In genomic region chr4:177124436-177124835, GRCh38 we compare ENCODE assay signal across 18 cellular contexts.
DNase-seq lines count a peak whose midpoint lies in the region; ATAC-seq, FAIRE-seq and TF ChIP-seq lines count a peak whose summit lies in the region.
"Had no signal": no experiment of that assay in that cellular context is flagged by ENCODE, and none has a peak within 500 bp of the region (broad histone marks: within the 10 kb centered on the region; RNA-seq: fewer than 3 reads in every experiment).

No MANE protein-coding gene starts in this region.

- TF ChIP-seq CTCF in mammary epithelial cell (conservative IDR thresholded peaks at IDR 0.05 in 1 of 2, IDR thresholded peaks at IDR 0.05 in 1 of 2; ENCODE audit: extremely low read depth in 1 of 2, insufficient read depth in 1 of 2, low read depth in 1 of 2, low read length in 2 of 2) (no peak), breast epithelium (IDR thresholded peaks at IDR 0.05) (no peak), keratinocyte (optimal IDR thresholded peaks at IDR 0.05 in 1 of 3, IDR thresholded peaks at IDR 0.05 in 1 of 3, conservative IDR thresholded peaks at IDR 0.05 in 1 of 3; ENCODE audit: extremely low read depth in 1 of 3, insufficient read depth in 2 of 3, low read length in 3 of 3) (no peak), adrenal gland (IDR thresholded peaks at IDR 0.05) (no peak), heart left ventricle (IDR thresholded peaks at IDR 0.05) (no peak)

- H3K9ac ChIP-seq in mammary epithelial cell (ENCODE audit: insufficient read depth, low read length) = no peak overlapping the region
- no peak overlapping the region for H3K9ac ChIP-seq in keratinocyte (ENCODE audit: control insufficient read depth, extremely low read depth, insufficient read depth, low read length)

- H3K4me1 ChIP-seq in mammary epithelial cell (ENCODE audit: insufficient read depth, low read length) = peaks cover 35% of the 10 kb centered on the region
- H3K4me1 ChIP-seq in breast epithelium = no peaks in the 10 kb centered on the region
- peaks cover 35% of the 10 kb centered on the region for H3K4me1 ChIP-seq in keratinocyte (ENCODE audit: control insufficient read depth, extremely low read depth, insufficient read depth, low read length)
- H3K4me1 ChIP-seq in adrenal gland (replicated peaks in 1 of 2) = no peaks in the 10 kb centered on the region
- H3K4me1 ChIP-seq in heart left ventricle = no peaks in the 10 kb centered on the region
- H3K4me1 ChIP-seq: BE2C had no signal

- H3K79me2 ChIP-seq in mammary epithelial cell (ENCODE audit: insufficient read depth, low read length) (no peaks in the 10 kb centered on the region), keratinocyte (ENCODE audit: control insufficient read depth, insufficient read depth, low read length) (no peaks in the 10 kb centered on the region)

- whole genome bisulfite sequencing in mammary epithelial cell (ENCODE audit: low coverage, missing lambda C conversion rate) = 64% methylated on average over 3 of the region's 3 CpGs
- WGBS in adrenal gland, 4 donors = 57 to 71% (median 69%) methylated on average over 3 of the region's 3 CpGs
- WGBS in heart left ventricle, 4 donors = 72 to 80% (median 80%) methylated on average over 3 of the region's 3 CpGs

- no peak overlapping the region for H3K4me3 ChIP-seq in mammary epithelial cell (replicated peaks in 1 of 3; ENCODE audit: insufficient read depth in 1 of 3, low read depth in 2 of 3, low read length in 3 of 3)
- no peak overlapping the region for H3K4me3 ChIP-seq in breast epithelium
- H3K4me3 ChIP-seq in keratinocyte (ENCODE audit: control insufficient read depth in 2 of 3, extremely low read depth in 1 of 3, insufficient read depth in 2 of 3, low read depth in 1 of 3, low read length in 3 of 3) = peak overlapping the region in 1 of 3 experiments; percentile 29
- H3K4me3 ChIP-seq in adrenal gland = no peak overlapping the region
- H3K4me3 ChIP-seq in heart left ventricle = no peak overlapping the region

- H3K4me2 ChIP-seq in mammary epithelial cell (ENCODE audit: insufficient read depth, low read depth, low read length) = no peak overlapping the region
- H3K4me2 ChIP-seq in keratinocyte (ENCODE audit: control insufficient read depth, extremely low read depth, insufficient read depth, low read depth, low read length) = peak overlapping the region; percentile 73

- peak; percentile 86 for FAIRE-seq in endometrium (lab: Jason Lieb, UNC)
- no peak for FAIRE-seq in keratinocyte (lab: Jason Lieb, UNC)
- FAIRE-seq: G401.6, GM12892 had no signal

- dilution Hi-C loops in mammary epithelial cell (cut with HindIII; ENCODE audit: low sequenced_read_pairs) (no loop called here), keratinocyte (cut with MboI; ENCODE audit: extremely low pct_ligation_motif_present, low sequenced_read_pairs) (no loop called here)

- in situ Hi-C loops in mammary epithelial cell (cut with MboI; ENCODE audit: low sequenced_read_pairs in 2 of 2) = loop anchor here in 1 of 2 donors (25.0 kb wide), 1 partner anchor 213 kb away; no protein-coding TSS in a partner anchor

- H3K36me3 ChIP-seq in mammary epithelial cell (ENCODE audit: insufficient read depth, low read length) = no peaks in the 10 kb centered on the region
- H3K36me3 ChIP-seq in breast epithelium = no peaks in the 10 kb centered on the region
- no peaks in the 10 kb centered on the region for H3K36me3 ChIP-seq in keratinocyte (ENCODE audit: control insufficient read depth in 2 of 2, extremely low read depth in 1 of 2, insufficient read depth in 2 of 2, low read length in 2 of 2)
- no peaks in the 10 kb centered on the region for H3K36me3 ChIP-seq in adrenal gland (replicated peaks in 1 of 2)
- H3K36me3 ChIP-seq in heart left ventricle = no peaks in the 10 kb centered on the region
- H3K36me3 ChIP-seq: BE2C had no signal

- no peaks in the 10 kb centered on the region for H3K9me1 ChIP-seq in keratinocyte (ENCODE audit: control insufficient read depth, extremely low read depth, insufficient read depth, low read length)

- CTCF ChIA-PET in mammary epithelial cell (lab: Charles Lee; ENCODE audit: low non-redundant PET) = no interaction called here

- DNase-seq in mammary epithelial cell = no peak
- no peak for DNase-seq in breast epithelium (ENCODE audit: low spot score in 2 of 2)
- no peak for DNase-seq in keratinocyte (ENCODE audit: low read depth, low spot score)
- DNase-seq in sciatic nerve (ENCODE audit: low spot score) = no peak
- DNase-seq in adrenal gland = no peak
- no peak for DNase-seq in heart left ventricle
- DNase-seq: 8988T; ACHN; BE2C; CD4-positive, alpha-beta memory T cell; DMS79 treated with DMSO at 0.1 percent for 48 hours; EL; H7 had no signal

- H3K27ac ChIP-seq in mammary epithelial cell (ENCODE audit: insufficient read depth, low read depth, low read length) (no peak overlapping the region), breast epithelium (peak overlapping the region in 1 of 2 donors; percentile 30), keratinocyte (ENCODE audit: control insufficient read depth, insufficient read depth, low read length) (peak overlapping the region; percentile 37), adrenal gland (no peak overlapping the region), heart left ventricle (no peak overlapping the region)
- H3K27ac ChIP-seq: C4-2B had no signal

- no TSS peak for BruUV-seq in mammary epithelial cell (replicated peaks; lab: Mats Ljungman, UMichigan)

- H4K20me1 ChIP-seq in mammary epithelial cell (ENCODE audit: insufficient read depth, low read length) = no peaks in the 10 kb centered on the region
- no peaks in the 10 kb centered on the region for H4K20me1 ChIP-seq in keratinocyte (ENCODE audit: control insufficient read depth, extremely low read depth, insufficient read depth, low read length)

- peak overlapping the region; percentile 98 for H2AFZ ChIP-seq in mammary epithelial cell (ENCODE audit: low read depth, low read length)
- H2AFZ ChIP-seq in keratinocyte (ENCODE audit: control insufficient read depth, low read length) = peak overlapping the region; percentile 96

- H3K9me3 ChIP-seq in mammary epithelial cell (replicated peaks; ENCODE audit: insufficient read depth, low read length) = peaks cover 3% of the 10 kb centered on the region
- peaks cover 2 to 13% of the 10 kb centered on the region in 2 donors for H3K9me3 ChIP-seq in breast epithelium
- H3K9me3 ChIP-seq in keratinocyte (ENCODE audit: control insufficient read depth, low read depth, low read length) = no peaks in the 10 kb centered on the region
- no peaks in the 10 kb centered on the region for H3K9me3 ChIP-seq in adrenal gland (replicated peaks in 1 of 3)
- peaks cover 0 to 33% (median 14%) of the 10 kb centered on the region in 12 donors for H3K9me3 ChIP-seq in heart left ventricle
- H3K9me3 ChIP-seq: BE2C had no signal

- H3K27me3 ChIP-seq in mammary epithelial cell (ENCODE audit: insufficient read depth, low read length) = no peaks in the 10 kb centered on the region
- H3K27me3 ChIP-seq in breast epithelium = no peaks in the 10 kb centered on the region
- H3K27me3 ChIP-seq in keratinocyte (ENCODE audit: control insufficient read depth, extremely low read depth, insufficient read depth, low read length) = no peaks in the 10 kb centered on the region
- H3K27me3 ChIP-seq in adrenal gland = no peaks in the 10 kb centered on the region
- no peaks in the 10 kb centered on the region for H3K27me3 ChIP-seq in heart left ventricle
- H3K27me3 ChIP-seq: BE2C had no signal

- TF ChIP-seq POLR2A in breast epithelium (IDR thresholded peaks at IDR 0.05) (no peak), adrenal gland (IDR thresholded peaks at IDR 0.05) (no peak), heart left ventricle (IDR thresholded peaks at IDR 0.05) (no peak)

- peak; percentile 46 for ATAC-seq in sciatic nerve
- no peak for ATAC-seq in HG02798 (IDR thresholded peaks at IDR 0.05; ENCODE audit: poor library complexity, unreplicated experiment)
- ATAC-seq in heart left ventricle = no peak

- intact Hi-C loops in mammary epithelial cell (cut with micrococcal nuclease) = loop anchor here (5.0 kb wide), 1 partner anchor 213 kb away; no protein-coding TSS in a partner anchor
- intact Hi-C loops in breast epithelium (cut with DNase I; ENCODE audit: low total_unique reads) = no loop called here
- intact Hi-C loops in sciatic nerve (cut with DNase I) = no loop called here
- intact Hi-C loops in adrenal gland (cut with DNase I) = no loop called here
- intact Hi-C loops in heart left ventricle (cut with DNase I) = no loop called here
